In genomic region chr7:78345979-78346378, GRCh38 we compare ENCODE assay signal across 1 cellular context.
TF ChIP-seq lines count a peak whose summit lies in the region.

No MANE protein-coding gene starts in this region.

TF ChIP-seq in IMR-90, 13 proteins besides CTCF, POLR2A, EP300 and RAD21:
- no peak for TF ChIP-seq FOS (IDR thresholded peaks at IDR 0.05; ENCODE audit: low read depth, low read length)
